20 cellular contexts compared by ENCODE assay signal in genomic region chr11:110338684-110339083, GRCh38. TPM values are rescaled to one million over a fixed set of nuclear protein-coding genes. Genes with fewer than 3 reads are reported as not detected.
DNase-seq lines count a peak whose midpoint lies in the region; ATAC-seq, FAIRE-seq and TF ChIP-seq lines count a peak whose summit lies in the region.
"Had no signal": no experiment of that assay in that cellular context is flagged by ENCODE, and none has a peak within 500 bp of the region (broad histone marks: within the 10 kb centered on the region; RNA-seq: fewer than 3 reads in every experiment).

No MANE protein-coding gene starts in this region.

- H3K27me3 Mint-ChIP-seq in activated T-helper 1 cell treated with anti-CD3 and anti-CD28 coated beads, Interleukin-12 subunit alpha, Interleukin-12 subunit beta, Interleukin-2, Interleukin-4 antibody, amounts not matched to agents 30 ng/mL and 10 ng/mL and 1 ng/mL, durations not matched to agents 14 hours and 24 hours and 36 hours (ENCODE audit: insufficient read depth), result no peaks in the 10 kb centered on the region
- H3K27me3 Mint-ChIP-seq in stimulated activated naive CD8-positive, alpha-beta T cell treated with anti-CD3 and anti-CD28 coated beads, Interleukin-15, amount 100 ng/mL, for 72 hours, result no peaks in the 10 kb centered on the region
- H3K27me3 Mint-ChIP-seq in effector memory CD8-positive, alpha-beta T cell, result no peaks in the 10 kb centered on the region
- H3K27me3 Mint-ChIP-seq: stimulated activated naive CD8-positive, alpha-beta T cell treated with anti-CD3 and anti-CD28 coated beads, Interleukin-15, Interleukin-2, amounts not matched to agents 100 ng/mL and 50 ng/mL, for 24 hours had no signal

- no peaks in the 10 kb centered on the region for H3K79me2 ChIP-seq in osteoblast (ENCODE audit: insufficient read depth, low read length)
- H3K79me2 ChIP-seq: parathyroid adenoma had no signal

- H3K36me3 Mint-ChIP-seq in activated T-helper 1 cell treated with anti-CD3 and anti-CD28 coated beads, Interleukin-12 subunit alpha, Interleukin-12 subunit beta, Interleukin-2, Interleukin-4 antibody, amounts not matched to agents 30 ng/mL and 10 ng/mL and 1 ng/mL, durations not matched to agents 14 hours and 24 hours and 36 hours (ENCODE audit: low read depth), result peaks cover 32% of the 10 kb centered on the region
- H3K36me3 Mint-ChIP-seq in effector memory CD8-positive, alpha-beta T cell (ENCODE audit: insufficient read depth), result no peaks in the 10 kb centered on the region

- no peaks in the 10 kb centered on the region for H3K4me1 ChIP-seq in osteoblast (ENCODE audit: insufficient read depth, low read length)
- H3K4me1 ChIP-seq: parathyroid adenoma, vagina had no signal

- no peak for TF ChIP-seq CTCF in osteoblast (IDR thresholded peaks at IDR 0.05; ENCODE audit: extremely low read depth, low read depth, low read length)

- no peaks in the 10 kb centered on the region for H3K36me3 ChIP-seq in osteoblast (ENCODE audit: insufficient read depth, low read length)
- H3K36me3 ChIP-seq: vagina had no signal

- H3K4me2 ChIP-seq in osteoblast (ENCODE audit: insufficient read depth, low read length), result no peak overlapping the region

- H2AFZ ChIP-seq in osteoblast (ENCODE audit: low read length), result no peak overlapping the region
- H2AFZ ChIP-seq: parathyroid adenoma had no signal

- no peak overlapping the region for H3K4me3 Mint-ChIP-seq in activated T-helper 1 cell treated with anti-CD3 and anti-CD28 coated beads, Interleukin-12 subunit alpha, Interleukin-12 subunit beta, Interleukin-2, Interleukin-4 antibody, amounts not matched to agents 30 ng/mL and 10 ng/mL and 1 ng/mL, durations not matched to agents 14 hours and 24 hours and 36 hours
- peak overlapping the region in 1 of 2 donors; percentile 32 for H3K4me3 Mint-ChIP-seq in stimulated activated naive CD8-positive, alpha-beta T cell treated with anti-CD3 and anti-CD28 coated beads, Interleukin-15, amount 100 ng/mL, for 72 hours
- H3K4me3 Mint-ChIP-seq in effector memory CD8-positive, alpha-beta T cell, result no peak overlapping the region
- H3K4me3 Mint-ChIP-seq: stimulated activated naive CD8-positive, alpha-beta T cell treated with anti-CD3 and anti-CD28 coated beads, Interleukin-15, Interleukin-2, amounts not matched to agents 100 ng/mL and 50 ng/mL, for 24 hours had no signal

- FAIRE-seq in GM19239 (lab: Jason Lieb, UNC), result peak; percentile 59
- FAIRE-seq: H54 had no signal

- peak; percentile 51 for ATAC-seq in HG03521 (IDR thresholded peaks at IDR 0.05; ENCODE audit: unreplicated experiment)
- no peak for ATAC-seq in stimulated activated naive CD8-positive, alpha-beta T cell treated with anti-CD3 and anti-CD28 coated beads, Interleukin-15, amount 100 ng/mL, for 72 hours
- ATAC-seq in effector memory CD8-positive, alpha-beta T cell (replicated peaks), result no peak

- H3K27ac ChIP-seq in osteoblast (ENCODE audit: low read depth, low read length), result no peak overlapping the region
- H3K27ac ChIP-seq: parathyroid adenoma, SK-N-MC, vagina had no signal

- no peak overlapping the region for H3K4me3 ChIP-seq in osteoblast (ENCODE audit: insufficient read depth, low read length)
- H3K4me3 ChIP-seq: SK-N-MC, vagina had no signal

- no peaks in the 10 kb centered on the region for H4K20me1 ChIP-seq in osteoblast (ENCODE audit: insufficient read depth, low read length)

- H3K27me3 ChIP-seq in osteoblast (ENCODE audit: insufficient read depth, low read length), result no peaks in the 10 kb centered on the region
- H3K27me3 ChIP-seq: vagina had no signal

- peaks cover 12% of the 10 kb centered on the region for H3K9me3 Mint-ChIP-seq in activated T-helper 1 cell treated with anti-CD3 and anti-CD28 coated beads, Interleukin-12 subunit alpha, Interleukin-12 subunit beta, Interleukin-2, Interleukin-4 antibody, amounts not matched to agents 30 ng/mL and 10 ng/mL and 1 ng/mL, durations not matched to agents 14 hours and 24 hours and 36 hours
- H3K9me3 Mint-ChIP-seq in stimulated activated naive CD8-positive, alpha-beta T cell treated with anti-CD3 and anti-CD28 coated beads, Interleukin-15, amount 100 ng/mL, for 72 hours, result peaks cover 9 to 10% of the 10 kb centered on the region in 2 donors
- no peaks in the 10 kb centered on the region for H3K9me3 Mint-ChIP-seq in effector memory CD8-positive, alpha-beta T cell

- DNase-seq in CD1c-positive myeloid dendritic cell (ENCODE audit: extremely low spot score) (peak; percentile 36), GM19239 (ENCODE audit: insufficient read length, low spot score) (no peak), NCI-H2227 treated with DMSO at 0.1 percent for 48 hours (lab: John Stamatoyannopoulos, UW) (no peak), osteoblast (ENCODE audit: insufficient read length, low spot score, missing footprints) (no peak)
- no peak for DNase-seq in activated T-helper 1 cell treated with anti-CD3 and anti-CD28 coated beads, Interleukin-12 subunit alpha, Interleukin-12 subunit beta, Interleukin-2, Interleukin-4 antibody, amounts not matched to agents 30 ng/mL and 10 ng/mL and 1 ng/mL, durations not matched to agents 14 hours and 24 hours and 36 hours (ENCODE audit: low spot score)
- no peak for DNase-seq in stimulated activated naive CD8-positive, alpha-beta T cell treated with anti-CD3 and anti-CD28 coated beads, Interleukin-15, amount 100 ng/mL, for 72 hours
- DNase-seq in effector memory CD8-positive, alpha-beta T cell, result no peak
- DNase-seq: activated CD4-positive, alpha-beta T cell treated with anti-CD3 and anti-CD28 coated beads, Interleukin-2, amount 50 U/mL, for 4 hours; activated T-cell treated with anti-CD3 and anti-CD28 coated beads, Interleukin-2, amount 50 U/mL, for 48 hours; Calu3; central memory CD4-positive, alpha-beta T cell; effector CD8-positive, alpha-beta T cell; GF-D8; hippocampal formation had no signal

- intact Hi-C loops in activated T-helper 1 cell treated with anti-CD3 and anti-CD28 coated beads, Interleukin-12 subunit alpha, Interleukin-12 subunit beta, Interleukin-2, Interleukin-4 antibody, amounts not matched to agents 30 ng/mL and 10 ng/mL and 1 ng/mL, durations not matched to agents 14 hours and 24 hours and 36 hours (cut with micrococcal nuclease), result no loop called here

- H3K9me3 ChIP-seq in osteoblast (ENCODE audit: low read depth, low read length), result no peaks in the 10 kb centered on the region
- H3K9me3 ChIP-seq: vagina had no signal

- peaks cover 53% of the 10 kb centered on the region for H3K4me1 Mint-ChIP-seq in activated T-helper 1 cell treated with anti-CD3 and anti-CD28 coated beads, Interleukin-12 subunit alpha, Interleukin-12 subunit beta, Interleukin-2, Interleukin-4 antibody, amounts not matched to agents 30 ng/mL and 10 ng/mL and 1 ng/mL, durations not matched to agents 14 hours and 24 hours and 36 hours (ENCODE audit: low read depth)
- peaks cover 51% of the 10 kb centered on the region for H3K4me1 Mint-ChIP-seq in stimulated activated naive CD8-positive, alpha-beta T cell treated with anti-CD3 and anti-CD28 coated beads, Interleukin-15, amount 100 ng/mL, for 72 hours
- no peaks in the 10 kb centered on the region for H3K4me1 Mint-ChIP-seq in effector memory CD8-positive, alpha-beta T cell (ENCODE audit: low read depth in 2 of 2)

- peak overlapping the region; percentile 75 for H3K27ac Mint-ChIP-seq in activated T-helper 1 cell treated with anti-CD3 and anti-CD28 coated beads, Interleukin-12 subunit alpha, Interleukin-12 subunit beta, Interleukin-2, Interleukin-4 antibody, amounts not matched to agents 30 ng/mL and 10 ng/mL and 1 ng/mL, durations not matched to agents 14 hours and 24 hours and 36 hours
- peak overlapping the region in 1 of 2 donors; percentile 82 for H3K27ac Mint-ChIP-seq in stimulated activated naive CD8-positive, alpha-beta T cell treated with anti-CD3 and anti-CD28 coated beads, Interleukin-15, amount 100 ng/mL, for 72 hours
- peak overlapping the region in 1 of 2 donors; percentile 61 for H3K27ac Mint-ChIP-seq in effector memory CD8-positive, alpha-beta T cell

RNA-seq across cellular contexts. Expression of gene RDX, which starts 42.3 kb away (rescaled TPM):
- 94.6 and 98.9 TPM in 2 replicates for total RNA-seq in activated T-helper 1 cell treated with anti-CD3 and anti-CD28 coated beads, Interleukin-12 subunit alpha, Interleukin-12 subunit beta, Interleukin-2, Interleukin-4 antibody, amounts not matched to agents 30 ng/mL and 10 ng/mL and 1 ng/mL, durations not matched to agents 14 hours and 24 hours and 36 hours
- total RNA-seq in osteoblast, result 70.1 and 79.3 TPM in 2 replicates
